Comparison of ENCODE assay signal across 10 cellular contexts in the genomic region with DNA sequence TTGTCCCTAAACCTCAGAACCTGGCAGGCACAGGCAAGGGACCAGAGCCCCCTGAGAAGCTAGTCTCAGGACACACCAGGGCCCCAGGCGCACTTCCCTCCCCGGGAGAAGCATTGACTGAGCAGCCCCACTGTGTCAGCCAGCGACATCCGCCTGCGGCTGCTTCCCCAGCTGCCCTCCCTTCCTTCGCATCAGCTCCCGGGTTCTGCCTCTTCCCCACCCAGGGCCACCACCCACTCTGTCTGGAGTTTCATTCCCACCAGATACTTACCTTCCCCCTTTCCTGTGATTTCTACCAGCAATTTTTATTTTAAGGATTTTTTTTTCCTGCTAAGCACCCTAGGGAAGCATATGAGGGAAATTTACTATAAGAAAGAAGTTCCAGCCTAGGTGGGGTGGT.
DNase-seq lines count a peak whose midpoint lies in the region; ATAC-seq and TF ChIP-seq lines count a peak whose summit lies in the region.
"Had no signal": no experiment of that assay in that cellular context is flagged by ENCODE, and none has a peak within 500 bp of the region (broad histone marks: within the 10 kb centered on the region; RNA-seq: fewer than 3 reads in every experiment).

No MANE protein-coding gene starts in this region.

- no peak overlapping the region for H3K9ac ChIP-seq in neural progenitor cell

- no peak overlapping the region for H3K4me3 Mint-ChIP-seq in neural progenitor cell

- BruUV-seq in A673 (replicated peaks; lab: Mats Ljungman, UMichigan), result no TSS peak

- intact Hi-C loops in A673 (cut with micrococcal nuclease; ENCODE audit: unreplicated experiment) (no loop called here), Right ventricle myocardium superior (cut with DNase I) (no loop called here)

- no peak for TF ChIP-seq EP300 in tibial nerve (IDR thresholded peaks at IDR 0.05)

- DNase-seq in A673 (ENCODE audit: low spot score), result no peak
- no peak for DNase-seq in RWPE1 (ENCODE audit: low spot score)
- DNase-seq in Right ventricle myocardium superior, result peak; percentile 77
- no peak for DNase-seq in neural progenitor cell (ENCODE audit: low spot score)
- DNase-seq in tibial nerve (ENCODE audit: low spot score in 2 of 2), result no peak
- no peak for DNase-seq in NCI-H2107 treated with DMSO at 0.1 percent for 48 hours (lab: John Stamatoyannopoulos, UW; ENCODE audit: unreplicated experiment)
- no peak for DNase-seq in SK-N-DZ (ENCODE audit: low spot score)
- DNase-seq in cerebellar nuclear complex (lab: John Stamatoyannopoulos, UW), result no peak
- DNase-seq: activated CD4-positive, alpha-beta T cell treated with anti-CD3 and anti-CD28 coated beads, Interleukin-2, amount 50 U/mL, for 48 hours; AML-193 had no signal

- TF ChIP-seq CTCF in A673 (conservative IDR thresholded peaks at IDR 0.05; ENCODE audit: low read depth, low read length) (no peak), RWPE1 (conservative IDR thresholded peaks at IDR 0.05; ENCODE audit: low read depth) (no peak), neural progenitor cell (IDR thresholded peaks at IDR 0.05) (no peak), tibial nerve (IDR thresholded peaks at IDR 0.05) (no peak)

- no peaks in the 10 kb centered on the region for H3F3A ChIP-seq in neural progenitor cell (ENCODE audit: low read depth)

- CTCF ChIA-PET in A673 (lab: Charles Lee), result no interaction called here
- CTCF ChIA-PET in RWPE1 (lab: Yijun Ruan, JAX), result no interaction called here

- H3K36me3 ChIP-seq in A673 (ENCODE audit: insufficient read depth, low read length, poor library complexity, severe bottlenecking) (no peaks in the 10 kb centered on the region), neural progenitor cell (no peaks in the 10 kb centered on the region), tibial nerve (peaks cover 0 to 6% (median 0%) of the 10 kb centered on the region in 3 donors)

- H3K4me3 ChIP-seq in A673 (ENCODE audit: low read depth, low read length, poor library complexity, severe bottlenecking) (no peak overlapping the region), neural progenitor cell (no peak overlapping the region), tibial nerve (no peak overlapping the region)

- H3K4me2 ChIP-seq in neural progenitor cell, result peak overlapping the region; percentile 57

- H3K4me1 ChIP-seq in A673 (ENCODE audit: insufficient read depth, low read length, poor library complexity, severe bottlenecking), result peaks cover 4% of the 10 kb centered on the region
- H3K4me1 ChIP-seq in neural progenitor cell, result peaks cover 31% of the 10 kb centered on the region
- H3K4me1 ChIP-seq in tibial nerve, result peaks cover 0 to 42% (median 10%) of the 10 kb centered on the region in 4 donors

- POLR2A ChIA-PET in A673 (lab: Charles Lee; ENCODE audit: low non-redundant PET), result no interaction called here
- POLR2A ChIA-PET in RWPE1 (lab: Yijun Ruan, JAX; ENCODE audit: low non-redundant PET), result no interaction called here

- no peak overlapping the region for H2AFZ ChIP-seq in neural progenitor cell (replicated peaks)

- WGBS in tibial nerve, 2 donors, result 49 to 56% methylated on average over 7 of the region's 7 CpGs

- H3K9me3 Mint-ChIP-seq in neural progenitor cell, result peaks cover 3% of the 10 kb centered on the region

- TF ChIP-seq POLR2A in tibial nerve (IDR thresholded peaks at IDR 0.05), result no peak

- H3K27me3 Mint-ChIP-seq in neural progenitor cell (ENCODE audit: insufficient read depth, low read depth), result peaks cover 2% of the 10 kb centered on the region

- H3K27ac ChIP-seq in A673 (ENCODE audit: low read depth, low read length, poor library complexity, severe bottlenecking), result peak overlapping the region; percentile 10
- peak overlapping the region; percentile 47 for H3K27ac ChIP-seq in RWPE1
- no peak overlapping the region for H3K27ac ChIP-seq in neural progenitor cell
- H3K27ac ChIP-seq in tibial nerve, result peak overlapping the region in 2 of 4 donors; percentile 56 to 69

- peaks cover 11% of the 10 kb centered on the region for H3K36me3 Mint-ChIP-seq in neural progenitor cell

- no peaks in the 10 kb centered on the region for H3K79me2 ChIP-seq in neural progenitor cell (ENCODE audit: low read depth)

- H3K27ac Mint-ChIP-seq in neural progenitor cell, result peak overlapping the region; percentile 81

- no peaks in the 10 kb centered on the region for H4K20me1 ChIP-seq in neural progenitor cell (ENCODE audit: low read depth)

- no peaks in the 10 kb centered on the region for H3K9me3 ChIP-seq in A673 (ENCODE audit: low read depth, low read length, poor library complexity, severe bottlenecking)
- H3K9me3 ChIP-seq in neural progenitor cell (ENCODE audit: low read depth), result no peaks in the 10 kb centered on the region
- H3K9me3 ChIP-seq in tibial nerve, result no peaks in the 10 kb centered on the region

- H3K4me1 Mint-ChIP-seq in neural progenitor cell, result peaks cover 55% of the 10 kb centered on the region

- H3K27me3 ChIP-seq in A673 (replicated peaks; ENCODE audit: insufficient read depth, low read depth, low read length, poor library complexity) (no peaks in the 10 kb centered on the region), neural progenitor cell (no peaks in the 10 kb centered on the region), tibial nerve (no peaks in the 10 kb centered on the region)

- peak; percentile 70 for ATAC-seq in Right ventricle myocardium superior (ENCODE audit: poor library complexity)
